In the genomic region with DNA sequence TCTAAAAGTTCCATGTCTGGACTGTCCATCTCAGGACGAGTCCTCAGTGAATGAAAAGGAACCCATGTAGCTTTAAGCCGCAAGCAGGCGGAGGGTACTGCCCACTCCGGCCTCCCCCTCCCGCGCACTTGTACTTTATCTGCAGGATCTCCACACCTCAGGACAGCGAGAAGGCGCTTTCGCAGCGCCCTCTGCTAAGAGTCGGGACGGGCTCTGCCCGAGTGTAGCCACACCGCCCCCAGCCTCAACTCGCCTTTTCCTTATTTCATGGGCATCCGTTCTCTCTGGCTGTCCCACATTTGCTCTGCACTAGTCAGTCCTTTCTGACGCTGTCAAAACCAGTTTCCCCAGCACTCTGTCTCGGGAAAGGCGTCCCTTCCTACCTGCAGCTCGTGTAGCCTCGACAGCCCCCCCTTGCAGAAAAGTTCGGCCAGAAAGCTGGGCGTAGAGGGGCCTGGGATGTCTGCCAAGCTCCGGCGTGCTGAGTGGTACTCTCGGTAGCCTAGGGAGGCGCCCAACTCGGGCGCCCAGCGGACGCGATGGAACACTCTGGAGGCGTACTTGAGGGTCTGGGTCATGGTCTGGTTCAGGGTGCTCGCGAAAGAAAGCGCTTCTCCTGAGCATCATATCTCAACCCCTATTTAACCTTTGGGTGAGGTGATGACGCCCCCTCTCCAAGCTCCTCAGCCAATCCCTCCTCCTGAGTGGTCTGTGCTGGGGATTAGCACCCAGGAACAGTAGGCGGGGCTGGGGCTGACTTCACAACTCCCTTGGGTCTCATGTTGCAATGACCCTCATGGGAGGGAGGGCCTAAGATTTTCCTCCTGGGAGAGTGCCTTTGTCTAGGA, we compare ENCODE assay signal across 8 cellular contexts. TPM values are rescaled to one million over a fixed set of nuclear protein-coding genes. Genes with fewer than 3 reads are reported as not detected.
A peak's percentile ranks its signal among the peaks of the same experiment; 100 is the strongest.
DNase-seq lines count a peak whose midpoint lies in the region; ATAC-seq and TF ChIP-seq lines count a peak whose summit lies in the region.

A gene with protein sequence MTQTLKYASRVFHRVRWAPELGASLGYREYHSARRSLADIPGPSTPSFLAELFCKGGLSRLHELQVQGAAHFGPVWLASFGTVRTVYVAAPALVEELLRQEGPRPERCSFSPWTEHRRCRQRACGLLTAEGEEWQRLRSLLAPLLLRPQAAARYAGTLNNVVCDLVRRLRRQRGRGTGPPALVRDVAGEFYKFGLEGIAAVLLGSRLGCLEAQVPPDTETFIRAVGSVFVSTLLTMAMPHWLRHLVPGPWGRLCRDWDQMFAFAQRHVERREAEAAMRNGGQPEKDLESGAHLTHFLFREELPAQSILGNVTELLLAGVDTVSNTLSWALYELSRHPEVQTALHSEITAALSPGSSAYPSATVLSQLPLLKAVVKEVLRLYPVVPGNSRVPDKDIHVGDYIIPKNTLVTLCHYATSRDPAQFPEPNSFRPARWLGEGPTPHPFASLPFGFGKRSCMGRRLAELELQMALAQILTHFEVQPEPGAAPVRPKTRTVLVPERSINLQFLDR (minus strand): TSS at position 615 of the 848 bp plus-strand sequence. CDS start 37 bp downstream, at position 578.

- H3K4me3 Mint-ChIP-seq in HFFc6, result peak within 1 kb of the TSS; percentile 80
- peak within 1 kb of the TSS; percentile 89 for H3K4me3 Mint-ChIP-seq in activated naive CD8-positive, alpha-beta T cell treated with anti-CD3 and anti-CD28 coated beads, Interleukin-2, amount 10 ng/mL, durations not matched to agents 7 days and 5 days

- H3K4me1 ChIP-seq in suprapubic skin, result peaks cover 38% of the 10 kb centered on the region

- 11% methylated on average over 6 of the region's 38 CpGs for WGBS in suprapubic skin

- TF ChIP-seq CTCF in AG09309 (IDR thresholded peaks at IDR 0.05; ENCODE audit: control insufficient read depth, insufficient read depth, low read depth, low read length, missing control alignments) (no peak), HFFc6 (IDR thresholded peaks at IDR 0.05) (no peak), suprapubic skin (IDR thresholded peaks at IDR 0.05) (no peak)

- H3K27ac ChIP-seq in suprapubic skin, result no peak within 1 kb of the TSS

- no peaks in the 10 kb centered on the region for H3K9me3 ChIP-seq in suprapubic skin

- H3K27me3 Mint-ChIP-seq in HFFc6 (ENCODE audit: insufficient read depth), result peaks cover 4% of the 10 kb centered on the region; the same call in 1 of the 2 replicates
- peaks cover 11% of the 10 kb centered on the region for H3K27me3 Mint-ChIP-seq in activated naive CD8-positive, alpha-beta T cell treated with anti-CD3 and anti-CD28 coated beads, Interleukin-2, amount 10 ng/mL, durations not matched to agents 7 days and 5 days

- peaks cover 37% of the 10 kb centered on the region for H3K27me3 ChIP-seq in suprapubic skin

- H3K4me1 Mint-ChIP-seq in HFFc6 (ENCODE audit: low read depth), result peaks cover 45% of the 10 kb centered on the region
- peaks cover 23% of the 10 kb centered on the region for H3K4me1 Mint-ChIP-seq in activated naive CD8-positive, alpha-beta T cell treated with anti-CD3 and anti-CD28 coated beads, Interleukin-2, amount 10 ng/mL, durations not matched to agents 7 days and 5 days

- H3K27ac Mint-ChIP-seq in HFFc6, result no peak within 1 kb of the TSS
- H3K27ac Mint-ChIP-seq in activated naive CD8-positive, alpha-beta T cell treated with anti-CD3 and anti-CD28 coated beads, Interleukin-2, amount 10 ng/mL, durations not matched to agents 7 days and 5 days, result no peak within 1 kb of the TSS

- no peak for ATAC-seq in activated naive CD8-positive, alpha-beta T cell treated with anti-CD3 and anti-CD28 coated beads, Interleukin-2, amount 10 ng/mL, durations not matched to agents 7 days and 5 days (ENCODE audit: low read depth)

- no peak for TF ChIP-seq POLR2A in suprapubic skin (IDR thresholded peaks at IDR 0.05)

- TF ChIP-seq EP300 in suprapubic skin (IDR thresholded peaks at IDR 0.05), result no peak

- peaks cover 25% of the 10 kb centered on the region for H3K36me3 ChIP-seq in suprapubic skin

- POLR2A ChIA-PET in activated naive CD8-positive, alpha-beta T cell treated with anti-CD3 and anti-CD28 coated beads, Interleukin-2, amount 10 ng/mL, durations not matched to agents 7 days and 5 days (lab: Charles Lee), result interaction anchor here (1.5 to 4.3 kb wide), 4 partner anchors 10 to 25 kb away, joined by 3 to 20 read pairs (median 4); a partner anchor contains a TSS

- in situ Hi-C loops in G401 (cut with HindIII; ENCODE audit: low sequenced_read_pairs), result no loop called here

- H3K4me3 ChIP-seq in AG09309 (ENCODE audit: control insufficient read depth, low read depth, low read length) (peak within 1 kb of the TSS; percentile 39), suprapubic skin (peak within 1 kb of the TSS; percentile 48)

- DNase-seq in AG09309 (ENCODE audit: low read depth) (no peak), HFFc6 (no peak), iPS-NIHi11 (ENCODE audit: low spot score) (peak; percentile 63), suprapubic skin (ENCODE audit: low spot score in 2 of 2) (no peak), G401 (ENCODE audit: low spot score) (no peak), OCI-M2 (lab: John Stamatoyannopoulos, UW; ENCODE audit: unreplicated experiment) (no peak), middle frontal gyrus (ENCODE audit: extremely low spot score, low spot score) (no peak)
- DNase-seq in activated naive CD8-positive, alpha-beta T cell treated with anti-CD3 and anti-CD28 coated beads, Interleukin-2, amount 10 ng/mL, durations not matched to agents 7 days and 5 days, result no peak

- peaks cover 20% of the 10 kb centered on the region for H3K36me3 Mint-ChIP-seq in HFFc6 (ENCODE audit: low read depth)
- H3K36me3 Mint-ChIP-seq in activated naive CD8-positive, alpha-beta T cell treated with anti-CD3 and anti-CD28 coated beads, Interleukin-2, amount 10 ng/mL, durations not matched to agents 7 days and 5 days, result peaks cover 7% of the 10 kb centered on the region

- H3K9me3 Mint-ChIP-seq in HFFc6, result no peaks in the 10 kb centered on the region
- no peaks in the 10 kb centered on the region for H3K9me3 Mint-ChIP-seq in activated naive CD8-positive, alpha-beta T cell treated with anti-CD3 and anti-CD28 coated beads, Interleukin-2, amount 10 ng/mL, durations not matched to agents 7 days and 5 days

RNA-seq across cellular contexts. Expression of the gene that starts here (rescaled TPM):
- total RNA-seq in HFFc6 (2021; fragmentation: NEBNext Ultra II Directional; extraction: Animal tissue kit (Norgen Biotek cat#: 25700)), result 1 to 10 TPM in 3 of 6 experiments, under 1 TPM in 3; 0.57 to 1.8 (median 0.96) TPM
- total RNA-seq in activated naive CD8-positive, alpha-beta T cell treated with anti-CD3 and anti-CD28 coated beads, Interleukin-2, amount 10 ng/mL, durations not matched to agents 7 days and 5 days, result 1 to 10 TPM; 2.4 to 2.6 TPM
- total RNA-seq in suprapubic skin, result 1 to 10 TPM; 1.2 to 4.1 (median 2.0) TPM
- total RNA-seq in G401 (2014; rRNA removed; shearing (Covaris generic)), result 0.18 and 3.9 TPM in 2 replicates
